2 cellular contexts compared by ENCODE assay signal in genomic region chr13:90792335-90792734, GRCh38.
TF ChIP-seq lines count a peak whose summit lies in the region.

No MANE protein-coding gene starts in this region.

TF ChIP-seq in GM23338, 12 proteins besides CTCF, POLR2A, EP300 and RAD21 (continued from another document):
- TF ChIP-seq ETS1 (IDR thresholded peaks at IDR 0.05) (no peak), REST (IDR thresholded peaks at IDR 0.05; ENCODE audit: unreplicated experiment) (no peak), ZNF114 (CRISPR knock-in tag; IDR thresholded peaks at IDR 0.05) (no peak), STAT1 (IDR thresholded peaks at IDR 0.05; ENCODE audit: unreplicated experiment) (no peak), POLR2AphosphoS5 (IDR thresholded peaks at IDR 0.05; ENCODE audit: low read depth) (no peak), NANOG (IDR thresholded peaks at IDR 0.05; ENCODE audit: borderline replicate concordance) (no peak), ZNF331 (CRISPR knock-in tag; IDR thresholded peaks at IDR 0.05; ENCODE audit: low read depth) (no peak), ZNF462 (CRISPR knock-in tag; IDR thresholded peaks at IDR 0.05) (no peak), CREB1 (CRISPR knock-in tag; IDR thresholded peaks at IDR 0.05; ENCODE audit: low read depth) (no peak)

TF ChIP-seq in HepG2, 621 proteins besides CTCF, POLR2A, EP300 and RAD21 (continued from another document):
- TF ChIP-seq TFE3 (CRISPR knock-in tag; IDR thresholded peaks at IDR 0.05) (no peak), ZNF883 (CRISPR knock-in tag; IDR thresholded peaks at IDR 0.05; ENCODE audit: not compliant biosample characterization) (no peak), SMAD1 (CRISPR knock-in tag; IDR thresholded peaks at IDR 0.05; ENCODE audit: borderline replicate concordance, low read depth) (no peak), ZNF292 (CRISPR knock-in tag; IDR thresholded peaks at IDR 0.05; ENCODE audit: borderline replicate concordance, low read depth) (no peak), HES4 (CRISPR knock-in tag; IDR thresholded peaks at IDR 0.05; ENCODE audit: borderline replicate concordance) (no peak), ATRX (CRISPR knock-in tag; IDR thresholded peaks at IDR 0.05; ENCODE audit: borderline replicate concordance) (no peak), DPF2 (CRISPR knock-in tag; IDR thresholded peaks at IDR 0.05; ENCODE audit: borderline replicate concordance, low read depth) (no peak), CERS6 (CRISPR knock-in tag; IDR thresholded peaks at IDR 0.05) (no peak), ASH2L (IDR thresholded peaks at IDR 0.05; ENCODE audit: insufficient read length, low read depth, low read length) (no peak), HNRNPLL (IDR thresholded peaks at IDR 0.05; ENCODE audit: low read depth, low read length, poor library complexity, severe bottlenecking) (no peak), ATF3 (CRISPR knock-in tag; IDR thresholded peaks at IDR 0.05) (no peak), ZFP36 (IDR thresholded peaks at IDR 0.05; ENCODE audit: borderline replicate concordance, low read depth, low read length, partially characterized antibody) (no peak), NCOA5 (CRISPR knock-in tag; IDR thresholded peaks at IDR 0.05) (no peak), MXD4 (CRISPR knock-in tag; IDR thresholded peaks at IDR 0.05) (no peak)
- TF ChIP-seq, protein P1, sequence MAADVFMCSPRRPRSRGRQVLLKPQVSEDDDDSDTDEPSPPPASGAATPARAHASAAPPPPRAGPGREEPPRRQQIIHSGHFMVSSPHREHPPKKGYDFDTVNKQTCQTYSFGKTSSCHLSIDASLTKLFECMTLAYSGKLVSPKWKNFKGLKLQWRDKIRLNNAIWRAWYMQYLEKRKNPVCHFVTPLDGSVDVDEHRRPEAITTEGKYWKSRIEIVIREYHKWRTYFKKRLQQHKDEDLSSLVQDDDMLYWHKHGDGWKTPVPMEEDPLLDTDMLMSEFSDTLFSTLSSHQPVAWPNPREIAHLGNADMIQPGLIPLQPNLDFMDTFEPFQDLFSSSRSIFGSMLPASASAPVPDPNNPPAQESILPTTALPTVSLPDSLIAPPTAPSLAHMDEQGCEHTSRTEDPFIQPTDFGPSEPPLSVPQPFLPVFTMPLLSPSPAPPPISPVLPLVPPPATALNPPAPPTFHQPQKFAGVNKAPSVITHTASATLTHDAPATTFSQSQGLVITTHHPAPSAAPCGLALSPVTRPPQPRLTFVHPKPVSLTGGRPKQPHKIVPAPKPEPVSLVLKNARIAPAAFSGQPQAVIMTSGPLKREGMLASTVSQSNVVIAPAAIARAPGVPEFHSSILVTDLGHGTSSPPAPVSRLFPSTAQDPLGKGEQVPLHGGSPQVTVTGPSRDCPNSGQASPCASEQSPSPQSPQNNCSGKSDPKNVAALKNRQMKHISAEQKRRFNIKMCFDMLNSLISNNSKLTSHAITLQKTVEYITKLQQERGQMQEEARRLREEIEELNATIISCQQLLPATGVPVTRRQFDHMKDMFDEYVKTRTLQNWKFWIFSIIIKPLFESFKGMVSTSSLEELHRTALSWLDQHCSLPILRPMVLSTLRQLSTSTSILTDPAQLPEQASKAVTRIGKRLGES (CRISPR knock-in tag; IDR thresholded peaks at IDR 0.05; ENCODE audit: borderline replicate concordance): no peak
